8 cellular contexts compared by ENCODE assay signal in genomic region chr7:108146070-108146842, GRCh38.
DNase-seq lines count a peak whose midpoint lies in the region; ATAC-seq and TF ChIP-seq lines count a peak whose summit lies in the region.

No MANE protein-coding gene starts in this region.

- H3K4me3 ChIP-seq in epithelial cell of esophagus (ENCODE audit: low read length): no peak overlapping the region
- H3K4me3 ChIP-seq in stomach smooth muscle (ENCODE audit: low read length in 2 of 2): peak overlapping the region; percentile 69

- H3K4me1 ChIP-seq in stomach smooth muscle (ENCODE audit: control insufficient read depth, insufficient read depth, low read length): peaks cover 5% of the 10 kb centered on the region

- peak; percentile 98 for TF ChIP-seq CTCF in epithelial cell of esophagus (IDR thresholded peaks at IDR 0.05; ENCODE audit: insufficient read depth, low read depth, low read length, missing control alignments)

- H3K9me3 ChIP-seq in stomach smooth muscle (ENCODE audit: control insufficient read depth in 2 of 2, low read length in 2 of 2): no peaks in the 10 kb centered on the region

- H3K9ac ChIP-seq in stomach smooth muscle (ENCODE audit: low read length in 2 of 2): no peak overlapping the region

- H3K27ac ChIP-seq in stomach smooth muscle (ENCODE audit: low read length): no peak overlapping the region

- H3K27me3 ChIP-seq in stomach smooth muscle (ENCODE audit: control insufficient read depth in 1 of 2, insufficient read depth in 2 of 2, low read length in 2 of 2): no peaks in the 10 kb centered on the region

- DNase-seq in DMS114 treated with DMSO at 0.1 percent for 48 hours (lab: John Stamatoyannopoulos, UW; ENCODE audit: unreplicated experiment) (peak; percentile 65), NCI-H2227 (lab: John Stamatoyannopoulos, UW; ENCODE audit: unreplicated experiment) (peak; percentile 89), epithelial cell of esophagus (ENCODE audit: low read depth) (peak; percentile 80), midbrain (lab: John Stamatoyannopoulos, UW) (peak; percentile 80)
- DNase-seq in activated CD4-positive, alpha-beta T cell treated with anti-CD3 and anti-CD28 coated beads, Interleukin-2, amount 50 U/mL, for 1 hour: peak; percentile 3

- ATAC-seq in HG02678 (IDR thresholded peaks at IDR 0.05; ENCODE audit: unreplicated experiment): peak; percentile 57
- no peak for ATAC-seq in HG03457 (IDR thresholded peaks at IDR 0.05; ENCODE audit: unreplicated experiment)

- no peaks in the 10 kb centered on the region for H3K36me3 ChIP-seq in stomach smooth muscle (ENCODE audit: control insufficient read depth in 2 of 2, insufficient read depth in 2 of 2, low read length in 2 of 2)

Comparison
In these comparisons a context has a peak if more than half of its experiments do, and no peak if none do; other contexts are left out.
1. DNase-seq: peak in every context shown above with its lines; median percentile 89 in NCI-H2227; 80 in epithelial cell of esophagus; 80 in midbrain; 65 in DMS114 treated with DMSO at 0.1 percent for 48 hours; 3 in activated CD4-positive, alpha-beta T cell treated with anti-CD3 and anti-CD28 coated beads, Interleukin-2, amount 50 U/mL, for 1 hour.